Comparison of ENCODE assay signal across 8 cellular contexts in the genomic region with DNA sequence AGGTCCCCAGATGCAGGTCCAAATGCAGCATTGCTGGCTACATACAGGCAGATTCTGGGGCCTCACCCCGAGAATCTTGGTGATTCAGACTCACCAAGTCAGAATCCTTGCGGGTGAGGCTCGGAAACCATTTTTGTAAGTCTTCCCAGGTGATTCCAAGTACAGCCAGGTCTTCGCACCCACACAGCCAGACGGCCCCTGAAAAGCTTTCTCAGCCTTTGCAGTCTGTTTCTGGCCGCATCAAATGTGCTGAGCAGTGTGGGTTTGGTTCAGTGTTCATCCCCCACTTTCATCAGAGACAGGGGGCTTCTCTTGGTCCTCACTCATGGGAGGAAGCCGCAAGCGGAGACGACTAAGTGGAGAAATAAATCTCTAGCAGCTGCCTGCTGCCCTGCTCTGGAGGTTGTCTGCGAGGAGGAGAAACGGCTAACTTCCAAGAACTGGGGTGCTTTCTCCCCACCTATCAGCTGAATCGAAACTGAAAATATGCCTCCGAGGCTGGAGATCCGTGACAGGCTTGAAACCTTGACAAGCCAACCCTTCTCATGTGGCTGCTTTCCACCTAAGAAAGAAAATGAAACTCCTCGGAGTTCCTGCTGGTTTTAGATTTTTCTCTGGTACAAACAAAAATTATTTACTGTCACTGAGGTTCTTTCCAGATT. TPM values are rescaled to one million over a fixed set of nuclear protein-coding genes. Genes with fewer than 3 reads are reported as not detected.
A peak's percentile ranks its signal among the peaks of the same experiment; 100 is the strongest.
DNase-seq lines count a peak whose midpoint lies in the region; ATAC-seq and TF ChIP-seq lines count a peak whose summit lies in the region.

No MANE protein-coding gene starts in this region.

- H3K27ac ChIP-seq in prostate gland, result peak overlapping the region; percentile 72 to 75

- WGBS in prostate gland, result 10% methylated on average over 15 of the region's 15 CpGs

- TF ChIP-seq POLR2A in prostate gland (IDR thresholded peaks at IDR 0.05), result no peak

- no peaks in the 10 kb centered on the region for H3K4me1 ChIP-seq in prostate gland (replicated peaks)

- H3K27me3 ChIP-seq in prostate gland (replicated peaks; ENCODE audit: insufficient read depth), result no peaks in the 10 kb centered on the region

- in situ Hi-C loops in ACHN (cut with HindIII; ENCODE audit: low pct_ligation_motif_present, low pct_unique_long_range_greater_than_20kb, low sequenced_read_pairs), result no loop called here

- intact Hi-C loops in activated CD4-positive, alpha-beta T cell treated with anti-CD3 and anti-CD28 coated beads, Interleukin-2, amount 10 ng/mL, durations not matched to agents 24 days and 14 days (cut with micrococcal nuclease), result loop anchor here (1.0 to 5.0 kb wide), 10 partner anchors 9 to 865 kb away; partner anchors contain the start of genes C2orf76, DBI, EPB41L5 and RALB
- intact Hi-C loops in prostate gland (cut with DNase I), result no loop called here

- no peak for TF ChIP-seq CTCF in prostate gland (IDR thresholded peaks at IDR 0.05)

- no peaks in the 10 kb centered on the region for H3K9me3 Mint-ChIP-seq in activated CD4-positive, alpha-beta T cell treated with anti-CD3 and anti-CD28 coated beads, Interleukin-2, amount 10 ng/mL, durations not matched to agents 24 days and 14 days

- H3K9me3 ChIP-seq in prostate gland, result no peaks in the 10 kb centered on the region

- no peaks in the 10 kb centered on the region for H3K27me3 Mint-ChIP-seq in activated CD4-positive, alpha-beta T cell treated with anti-CD3 and anti-CD28 coated beads, Interleukin-2, amount 10 ng/mL, durations not matched to agents 24 days and 14 days

- DNase-seq in ACHN (peak; percentile 58), GM19240 (ENCODE audit: insufficient read length, low spot score) (peak; percentile 85), prostate gland (ENCODE audit: low spot score) (peak; percentile 47), NCI-H1105 (lab: John Stamatoyannopoulos, UW) (no peak), UCSD-AML1 (lab: John Stamatoyannopoulos, UW; ENCODE audit: unreplicated experiment) (no peak)
- DNase-seq in activated CD4-positive, alpha-beta T cell treated with anti-CD3 and anti-CD28 coated beads, Interleukin-2, amount 10 ng/mL, durations not matched to agents 24 days and 14 days, result peak; percentile 95

- ATAC-seq in HG03442 (IDR thresholded peaks at IDR 0.05; ENCODE audit: unreplicated experiment) (peak; percentile 86), esophagus mucosa (peak; percentile 48)

- peaks cover 61% of the 10 kb centered on the region for H3K4me1 Mint-ChIP-seq in activated CD4-positive, alpha-beta T cell treated with anti-CD3 and anti-CD28 coated beads, Interleukin-2, amount 10 ng/mL, durations not matched to agents 24 days and 14 days

- peak overlapping the region; percentile 24 to 34 for H3K4me3 ChIP-seq in prostate gland

- H3K36me3 ChIP-seq in prostate gland, result no peaks in the 10 kb centered on the region

- peaks cover 32% of the 10 kb centered on the region for H3K36me3 Mint-ChIP-seq in activated CD4-positive, alpha-beta T cell treated with anti-CD3 and anti-CD28 coated beads, Interleukin-2, amount 10 ng/mL, durations not matched to agents 24 days and 14 days (ENCODE audit: low read depth)

- peak overlapping the region; percentile 99 for H3K27ac Mint-ChIP-seq in activated CD4-positive, alpha-beta T cell treated with anti-CD3 and anti-CD28 coated beads, Interleukin-2, amount 10 ng/mL, durations not matched to agents 24 days and 14 days

- H3K4me3 Mint-ChIP-seq in activated CD4-positive, alpha-beta T cell treated with anti-CD3 and anti-CD28 coated beads, Interleukin-2, amount 10 ng/mL, durations not matched to agents 24 days and 14 days, result peak overlapping the region; percentile 98

RNA-seq across cellular contexts. Expression of gene TMEM185B, which starts 8.9 kb away (rescaled TPM):
- 44.3 and 45.8 TPM in 2 replicates for total RNA-seq in activated CD4-positive, alpha-beta T cell treated with anti-CD3 and anti-CD28 coated beads, Interleukin-2, amount 10 ng/mL, durations not matched to agents 24 days and 14 days
- total RNA-seq in esophagus mucosa (20.3 TPM), prostate gland (10 to 100 TPM; 53.7 to 72.3 TPM)

RNA-seq across cellular contexts. Expression of gene RALB, which starts 20.5 kb away (rescaled TPM):
- 72.1 and 80.0 TPM in 2 replicates for total RNA-seq in activated CD4-positive, alpha-beta T cell treated with anti-CD3 and anti-CD28 coated beads, Interleukin-2, amount 10 ng/mL, durations not matched to agents 24 days and 14 days
- total RNA-seq in esophagus mucosa (81.2 TPM), prostate gland (100 to 1,000 TPM in 1 of 2 donors, 10 to 100 TPM in 1; 92.6 to 132 TPM)

Comparison
In these comparisons a context has a peak if more than half of its experiments do, and no peak if none do; other contexts are left out.
1. DNase-seq: peak in ACHN (single experiment), GM19240 (single experiment), activated CD4-positive, alpha-beta T cell treated with anti-CD3 and anti-CD28 coated beads, Interleukin-2, amount 10 ng/mL, durations not matched to agents 24 days and 14 days (single experiment) and prostate gland (single experiment); none in NCI-H1105 (single experiment) and UCSD-AML1 (single experiment).